ENCODE assay signal across 1 cellular context in the genomic region with DNA sequence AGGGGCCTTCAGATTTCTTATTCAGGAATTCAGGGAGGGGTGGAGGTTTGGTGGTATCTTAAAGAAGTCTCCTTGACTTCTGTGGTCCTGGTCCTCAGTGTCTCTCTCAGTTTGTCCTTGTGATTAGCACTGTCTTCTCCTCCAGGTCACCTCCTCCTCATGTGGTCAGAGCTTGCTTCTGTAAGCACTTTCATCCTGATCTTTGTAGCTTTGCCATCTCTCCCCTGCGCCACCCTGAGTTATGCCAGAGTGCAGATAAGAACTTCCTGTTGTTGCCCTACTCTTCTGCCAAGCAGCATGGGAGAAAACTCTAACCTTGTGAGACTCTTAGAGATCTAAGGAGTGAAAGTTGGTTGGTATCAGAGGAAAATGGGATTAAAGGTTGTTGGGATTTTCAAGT.
TF ChIP-seq lines count a peak whose summit lies in the region.

No MANE protein-coding gene starts in this region.

TF ChIP-seq in IMR-90, 13 proteins besides CTCF, POLR2A, EP300 and RAD21:
- TF ChIP-seq SMC3 (IDR thresholded peaks at IDR 0.05; ENCODE audit: low read depth, low read length) (no peak), MAZ (IDR thresholded peaks at IDR 0.05; ENCODE audit: borderline replicate concordance, low read depth, low read length) (no peak), BHLHE40 (IDR thresholded peaks at IDR 0.05; ENCODE audit: low read depth, low read length) (no peak), RFX5 (IDR thresholded peaks at IDR 0.05; ENCODE audit: low read depth, low read length) (no peak), MXI1 (IDR thresholded peaks at IDR 0.05; ENCODE audit: borderline replicate concordance, low read depth, low read length) (no peak), NFE2L2 (IDR thresholded peaks at IDR 0.05; ENCODE audit: low read depth, low read length) (no peak)
TF ChIP-seq in IMR-90: peak in this region for 0.
